In the genomic region with DNA sequence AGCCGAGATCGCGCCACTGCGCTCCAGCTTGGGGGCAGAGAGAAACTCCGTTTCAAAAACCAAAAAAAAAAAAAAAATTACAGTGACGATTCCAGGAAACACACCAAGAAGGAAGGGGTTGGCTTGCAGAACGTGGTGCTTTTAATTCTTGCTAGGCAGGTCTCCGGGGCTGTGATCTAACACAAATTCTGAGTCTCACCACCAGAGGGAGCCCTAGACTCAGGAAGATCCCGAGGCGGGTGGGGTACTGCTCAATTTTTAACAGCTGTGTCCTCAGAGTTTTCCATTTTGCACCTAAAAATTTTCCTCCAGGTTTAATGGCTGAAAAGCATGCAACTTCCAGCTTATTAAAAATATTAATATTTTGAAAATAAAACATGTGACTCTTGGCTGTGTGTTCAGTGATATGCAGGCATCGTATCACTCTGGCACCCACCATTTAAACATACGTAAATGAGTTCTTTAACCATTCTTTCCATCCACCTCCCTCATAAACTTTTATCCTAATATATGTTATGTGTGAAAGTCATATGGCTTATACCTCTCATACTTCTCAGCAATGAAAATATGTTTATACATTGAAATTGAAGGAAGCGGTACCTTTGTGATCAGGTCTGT, we compare ENCODE assay signal across 8 cellular contexts. TPM values are rescaled to one million over a fixed set of nuclear protein-coding genes. Genes with fewer than 3 reads are reported as not detected.
DNase-seq lines count a peak whose midpoint lies in the region; ATAC-seq, FAIRE-seq and TF ChIP-seq lines count a peak whose summit lies in the region.

No MANE protein-coding gene starts in this region.

- TF ChIP-seq CTCF in D721Med (IDR thresholded peaks at IDR 0.05; ENCODE audit: insufficient read depth, missing control alignments) (peak; percentile 85), HCT116 (IDR thresholded peaks at IDR 0.05 in 2 of 3, conservative IDR thresholded peaks at IDR 0.05 in 1 of 3; ENCODE audit: borderline replicate concordance in 1 of 3, insufficient read depth in 1 of 3, low read depth in 2 of 3, low read length in 2 of 3) (peak; percentile 72 to 86 (median 78)), colonic mucosa (IDR thresholded peaks at IDR 0.05) (peak; percentile 80), liver (IDR thresholded peaks at IDR 0.05; ENCODE audit: low read depth, low read length, missing input control) (peak; percentile 78)

- no peaks in the 10 kb centered on the region for H3K4me1 ChIP-seq in HCT116 (ENCODE audit: control insufficient read depth in 1 of 2, insufficient read depth in 2 of 2, low read length in 2 of 2)
- H3K4me1 ChIP-seq in colonic mucosa: no peaks in the 10 kb centered on the region
- no peaks in the 10 kb centered on the region for H3K4me1 ChIP-seq in liver (ENCODE audit: control insufficient read depth in 4 of 4, insufficient read depth in 4 of 4, low read length in 3 of 4)

- no TSS peak for BruUV-seq in HCT116 (replicated peaks; lab: Mats Ljungman, UMichigan)

- H2AFZ ChIP-seq in HCT116 (ENCODE audit: low read depth, low read length, poor library complexity, severe bottlenecking): peak overlapping the region; percentile 62

- no peaks in the 10 kb centered on the region for H3K9me2 ChIP-seq in HCT116 (ENCODE audit: insufficient read depth)

- H3K79me2 ChIP-seq in HCT116 (ENCODE audit: insufficient read depth, low read length): no peaks in the 10 kb centered on the region

- H4K20me1 ChIP-seq in HCT116 (ENCODE audit: insufficient read depth): no peaks in the 10 kb centered on the region

- 24% methylated on average over 13 of the region's 13 CpGs for WGBS in liver

- TF ChIP-seq RAD21 in HCT116 (IDR thresholded peaks at IDR 0.05; ENCODE audit: low read depth) (peak; percentile 86), liver (IDR thresholded peaks at IDR 0.05) (peak; percentile 89 to 91)

- H3K9me3 ChIP-seq in HCT116 (ENCODE audit: control insufficient read depth in 1 of 2, insufficient read depth in 1 of 2, low read depth in 1 of 2, low read length in 2 of 2) (peaks cover 8 to 21% of the 10 kb centered on the region in 2 experiments; a peak in 2 of 4 replicates), colonic mucosa (no peaks in the 10 kb centered on the region), liver (ENCODE audit: control insufficient read depth in 4 of 4, low read length in 3 of 4) (peaks cover 0 to 8% (median 2%) of the 10 kb centered on the region in 4 donors)

- DNase-seq in D721Med (ENCODE audit: insufficient read length, low spot score) (peak; percentile 42), HCT116 (ENCODE audit: low read depth, low spot score) (peak; percentile 54), NCI-H226 (peak; percentile 41), colonic mucosa (peak; percentile 84)
- peak; percentile 82 for DNase-seq in activated CD4-positive, alpha-beta T cell treated with anti-CD3 and anti-CD28 coated beads for 48 hours
- peak; percentile 37 to 72 (median 60) for DNase-seq in stimulated activated CD4-positive, alpha-beta T cell treated with anti-CD3 and anti-CD28 coated beads, TNF-alpha, amount 100 ng/mL, for 48 hours (ENCODE audit: low read depth in 3 of 3)

- TF ChIP-seq POLR2A in HCT116 (IDR thresholded peaks at IDR 0.05; ENCODE audit: borderline replicate concordance, extremely low read depth, insufficient read depth, insufficient read length): no peak

- peak; percentile 87 for ATAC-seq in HCT116
- ATAC-seq in GM19397 (IDR thresholded peaks at IDR 0.05; ENCODE audit: unreplicated experiment): no peak

- H3K36me3 ChIP-seq in HCT116 (ENCODE audit: control insufficient read depth in 1 of 2, insufficient read depth in 2 of 2, low read length in 2 of 2) (no peaks in the 10 kb centered on the region), colonic mucosa (no peaks in the 10 kb centered on the region), liver (ENCODE audit: control insufficient read depth in 4 of 4, insufficient read depth in 3 of 4, low read depth in 1 of 4, low read length in 3 of 4) (no peaks in the 10 kb centered on the region)

- no peak overlapping the region for H3K9ac ChIP-seq in HCT116 (ENCODE audit: low read length)
- H3K9ac ChIP-seq in colonic mucosa (ENCODE audit: low read depth in 2 of 2, low read length in 2 of 2): no peak overlapping the region
- no peak overlapping the region for H3K9ac ChIP-seq in liver (ENCODE audit: low read depth in 1 of 2, low read length in 2 of 2)

- no peaks in the 10 kb centered on the region for H3K27me3 ChIP-seq in HCT116 (ENCODE audit: insufficient read depth, low read length)
- no peaks in the 10 kb centered on the region for H3K27me3 ChIP-seq in colonic mucosa
- no peaks in the 10 kb centered on the region for H3K27me3 ChIP-seq in liver (ENCODE audit: control insufficient read depth in 4 of 4, insufficient read depth in 4 of 4, low read length in 3 of 4)

- FAIRE-seq in D721Med (lab: Jason Lieb, UNC): no peak

- intact Hi-C loops in HCT116 (cut with micrococcal nuclease): loop anchor here (1.0 to 10.0 kb wide), 4 partner anchors 31 to 440 kb away; no protein-coding TSS in a partner anchor
- intact Hi-C loops in colonic mucosa (cut with DNase I): loop anchor here (2.0 kb wide), 1 partner anchor 38 kb away; no protein-coding TSS in a partner anchor

- no peak overlapping the region for H3K27ac ChIP-seq in HCT116 (ENCODE audit: low read depth, low read length)
- no peak overlapping the region for H3K27ac ChIP-seq in colonic mucosa
- H3K27ac ChIP-seq in liver (ENCODE audit: low read depth in 1 of 2, low read length in 2 of 2): no peak overlapping the region

- no peak overlapping the region for H3K4me2 ChIP-seq in HCT116 (ENCODE audit: low read length)

- POLR2A ChIA-PET in HCT116 (lab: Charles Lee): interaction anchor here (1.5 kb wide), 1 partner anchor 26 kb away, joined by 4 read pairs; no protein-coding TSS in a partner anchor

- CTCF ChIA-PET in HCT116 (lab: Charles Lee): interaction anchor here (0.6 to 2.2 kb wide), 13 partner anchors 10 to 467 kb away, joined by 3 to 18 read pairs (median 5); partner anchors contain the start of gene NUB1

- H3K4me3 ChIP-seq in HCT116 (replicated peaks in 1 of 2; ENCODE audit: low read depth in 1 of 2, low read length in 2 of 2) (no peak overlapping the region), colonic mucosa (no peak overlapping the region), liver (ENCODE audit: low read depth in 1 of 3, low read length in 3 of 3) (no peak overlapping the region)

- RAD21 ChIA-PET in HCT116 (lab: Charles Lee; ENCODE audit: low non-redundant PET in 1 of 2, low total read pairs in 2 of 2, uncharacterized antibody in 2 of 2, unreplicated experiment in 2 of 2): interaction anchor here (0.7 to 1.0 kb wide), 4 partner anchors 36 to 205 kb away, joined by 3 to 4 read pairs (median 3); no protein-coding TSS in a partner anchor

TF ChIP-seq in HCT116, 20 proteins besides CTCF, POLR2A, EP300 and RAD21 (continues in another document):
- TF ChIP-seq JUND (IDR thresholded peaks at IDR 0.05) (no peak), YY1 (IDR thresholded peaks at IDR 0.05; ENCODE audit: extremely low read depth, insufficient replicate concordance, low read depth, low read length) (no peak), POLR2AphosphoS5 (IDR thresholded peaks at IDR 0.05; ENCODE audit: low read depth, low read length) (no peak), ZFX (IDR thresholded peaks at IDR 0.05) (no peak), SRF (IDR thresholded peaks at IDR 0.05; ENCODE audit: low read depth) (no peak), ZNF274 (IDR thresholded peaks at IDR 0.05; ENCODE audit: low read depth, low read length) (no peak)

TF ChIP-seq in liver, 16 proteins besides CTCF, POLR2A, EP300 and RAD21:
- TF ChIP-seq NR2F2 (IDR thresholded peaks at IDR 0.05): no peak
- TF ChIP-seq, protein P1, sequence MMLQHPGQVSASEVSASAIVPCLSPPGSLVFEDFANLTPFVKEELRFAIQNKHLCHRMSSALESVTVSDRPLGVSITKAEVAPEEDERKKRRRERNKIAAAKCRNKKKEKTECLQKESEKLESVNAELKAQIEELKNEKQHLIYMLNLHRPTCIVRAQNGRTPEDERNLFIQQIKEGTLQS (IDR thresholded peaks at IDR 0.05): no peak

RNA-seq across cellular contexts. Expression of gene NUB1, which starts 26.5 kb away (rescaled TPM):
- total RNA-seq in HCT116 (2021; ENCODE audit: unreplicated experiment): 44.0 TPM
- polyA plus RNA-seq in HCT116 (2012): 25.6 and 26.7 TPM in 2 replicates
- total RNA-seq in colonic mucosa: 10 to 100 TPM; 42.3 to 55.2 TPM
- total RNA-seq in liver: 10 to 100 TPM; 14.0 to 27.9 TPM
- 10 to 100 TPM; 18.7 to 19.0 TPM for polyA plus RNA-seq in liver
